In the genomic region with DNA sequence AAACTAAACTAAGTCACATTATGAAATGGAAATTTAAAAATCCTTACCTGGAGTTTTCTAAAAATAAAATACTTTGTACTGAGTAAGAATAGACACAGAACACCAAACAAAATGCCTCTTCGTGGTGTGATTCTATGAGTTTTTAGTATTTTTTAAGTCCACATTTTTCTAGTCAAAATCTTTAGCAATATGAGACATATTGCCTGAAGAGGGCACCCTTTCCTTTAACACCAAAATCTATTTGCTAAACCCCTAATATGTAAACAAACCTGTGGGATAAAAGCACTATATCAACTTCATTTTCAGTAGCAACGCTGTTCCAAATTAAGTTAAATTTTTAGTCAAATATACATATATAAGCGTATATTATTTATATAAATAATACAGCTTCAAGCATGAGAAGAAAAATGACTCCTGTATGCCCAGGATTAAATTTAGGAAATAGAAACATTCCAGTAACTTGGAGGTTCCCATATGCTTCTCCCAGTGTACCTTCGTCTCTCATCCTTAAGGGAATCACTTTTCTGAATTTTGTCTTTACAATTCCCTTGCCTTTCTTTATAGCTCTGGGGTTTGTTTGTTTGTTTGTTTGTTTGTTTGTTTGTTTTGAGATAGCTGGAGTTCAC, we compare ENCODE assay signal across 8 cellular contexts. TPM values are rescaled to one million over a fixed set of nuclear protein-coding genes. Genes with fewer than 3 reads are reported as not detected.
DNase-seq lines count a peak whose midpoint lies in the region; ATAC-seq and TF ChIP-seq lines count a peak whose summit lies in the region.

No MANE protein-coding gene starts in this region.

- H3K9ac ChIP-seq in SK-N-SH, result no peak overlapping the region

- H3K27me3 ChIP-seq in SK-N-SH (ENCODE audit: insufficient read depth) (no peaks in the 10 kb centered on the region), foreskin keratinocyte (peaks cover 2% of the 10 kb centered on the region), sigmoid colon (no peaks in the 10 kb centered on the region)

- H3K4me3 ChIP-seq in LNCaP clone FGC (ENCODE audit: low read depth, low read length), result no peak overlapping the region
- H3K4me3 ChIP-seq in SK-N-SH (ENCODE audit: low read depth in 2 of 2, low read length in 1 of 2), result no peak overlapping the region
- no peak overlapping the region for H3K4me3 ChIP-seq in sigmoid colon

- 0 out of 2 replicates have a peak overlapping the region, but pooled peaks have one; percentile 36 for H2AFZ ChIP-seq in SK-N-SH (ENCODE audit: low read depth)

- no peaks in the 10 kb centered on the region for H3K36me3 ChIP-seq in SK-N-SH (replicated peaks in 1 of 2; ENCODE audit: control insufficient read depth in 1 of 2, insufficient read depth in 2 of 2, low read length in 1 of 2)
- H3K36me3 ChIP-seq in sigmoid colon, result no peaks in the 10 kb centered on the region

- H3K4me2 ChIP-seq in SK-N-SH, result no peak overlapping the region

- ATAC-seq in foreskin keratinocyte (no peak), HG03432 (IDR thresholded peaks at IDR 0.05; ENCODE audit: unreplicated experiment) (no peak), GM21786 (IDR thresholded peaks at IDR 0.05; ENCODE audit: unreplicated experiment) (no peak)

- no peak for TF ChIP-seq POLR2A in sigmoid colon (IDR thresholded peaks at IDR 0.05)

- TF ChIP-seq CTCF in LNCaP clone FGC (IDR thresholded peaks at IDR 0.05; ENCODE audit: control insufficient read depth, extremely low read depth, insufficient read depth) (peak; percentile 55), SK-N-SH (IDR thresholded peaks at IDR 0.05) (peak; percentile 76), foreskin keratinocyte (conservative IDR thresholded peaks at IDR 0.05) (peak; percentile 78), sigmoid colon (IDR thresholded peaks at IDR 0.05) (peak; percentile 25 to 53 (median 42))

- H3F3A ChIP-seq in SK-N-SH (replicated peaks; ENCODE audit: insufficient read depth), result no peaks in the 10 kb centered on the region

- TF ChIP-seq EP300 in SK-N-SH (IDR thresholded peaks at IDR 0.05; ENCODE audit: borderline replicate concordance in 1 of 2, low read depth in 1 of 2, low read length in 1 of 2) (no peak), sigmoid colon (IDR thresholded peaks at IDR 0.05) (no peak)

- H3K9me2 ChIP-seq in SK-N-SH, result no peaks in the 10 kb centered on the region

- DNase-seq in EL (peak; percentile 53), LNCaP clone FGC (ENCODE audit: low read depth) (no peak), SK-N-SH (peak; percentile 25), foreskin keratinocyte (peak; percentile 10 to 39), sigmoid colon (no peak), NCI-H1048 (lab: John Stamatoyannopoulos, UW) (no peak)

- CTCF ChIA-PET in SK-N-SH (lab: Yijun Ruan, JAX), result interaction anchor here (0.7 to 2.1 kb wide), 20 partner anchors 9 to 312 kb away, joined by 3 to 27 read pairs (median 4); partner anchors contain the start of gene PGM2

- H3K79me2 ChIP-seq in SK-N-SH (ENCODE audit: insufficient read depth), result no peaks in the 10 kb centered on the region

- H3K27ac ChIP-seq in SK-N-SH (ENCODE audit: low read depth in 2 of 2, low read length in 1 of 2) (no peak overlapping the region), foreskin keratinocyte (no peak overlapping the region), sigmoid colon (peak overlapping the region in 3 of 4 donors; percentile 52 to 65 (median 59))

- peak; percentile 81 for TF ChIP-seq RAD21 in SK-N-SH (IDR thresholded peaks at IDR 0.05; ENCODE audit: low read length)

- WGBS in SK-N-SH (ENCODE audit: low lambda C conversion rate), result 9% methylated on average over 4 of the region's 4 CpGs
- 26 to 34% methylated on average over 4 of the region's 4 CpGs for WGBS in sigmoid colon, 2 donors

- no peaks in the 10 kb centered on the region for H3K4me1 ChIP-seq in SK-N-SH (ENCODE audit: control insufficient read depth in 1 of 2, insufficient read depth in 2 of 2, low read depth in 1 of 2, low read length in 1 of 2)
- no peaks in the 10 kb centered on the region for H3K4me1 ChIP-seq in foreskin keratinocyte
- H3K4me1 ChIP-seq in sigmoid colon, result peaks cover 0 to 18% (median 10%) of the 10 kb centered on the region in 4 donors

- no peaks in the 10 kb centered on the region for H3K9me3 ChIP-seq in SK-N-SH
- H3K9me3 ChIP-seq in sigmoid colon, result no peaks in the 10 kb centered on the region

- POLR2A ChIA-PET in SK-N-SH (lab: Yijun Ruan, JAX), result interaction anchor here (0.6 kb wide), 1 partner anchor 207 kb away, joined by 3 read pairs; no protein-coding TSS in a partner anchor

- no peaks in the 10 kb centered on the region for H4K20me1 ChIP-seq in SK-N-SH (ENCODE audit: insufficient read depth)

- intact Hi-C loops in sigmoid colon (cut with DNase I), result loop anchor here (2.0 to 10.0 kb wide), 3 partner anchors 116 to 861 kb away; partner anchors contain the start of genes KLF3 and RELL1

TF ChIP-seq in SK-N-SH, 30 proteins besides CTCF, POLR2A, EP300 and RAD21:
- TF ChIP-seq SMC3 (IDR thresholded peaks at IDR 0.05; ENCODE audit: low read depth, low read length), result peak; percentile 52
- no peak for TF ChIP-seq RXRA (IDR thresholded peaks at IDR 0.05; ENCODE audit: borderline replicate concordance, low read depth)

RNA-seq across cellular contexts. Expression of gene PGM2, which starts 23.0 kb away (rescaled TPM):
- polyA plus RNA-seq in SK-N-SH (2012; rRNA removed) (12.7 and 15.8 TPM in 2 replicates), foreskin keratinocyte (13.6 and 17.8 TPM in 2 replicates), sigmoid colon (10 to 100 TPM in 2 of 3 donors, 1 to 10 TPM in 1; 7.2 to 15.6 (median 13.9) TPM)
- 15.6 and 17.8 TPM in 2 replicates for polyA plus RNA-seq in SK-N-SH (2012; cell fraction: cytosol; rRNA removed)
- 12.4 and 19.0 TPM in 2 replicates for polyA plus RNA-seq in SK-N-SH (2012; cell fraction: nucleus; rRNA removed)
- total RNA-seq in foreskin keratinocyte (27.7 and 31.1 TPM in 2 replicates), sigmoid colon (10 to 100 TPM; 30.0 to 42.3 (median 33.8) TPM)

Comparison
In these comparisons a context has a peak if more than half of its experiments do, and no peak if none do; other contexts are left out.
1. DNase-seq: peak in EL (single experiment), SK-N-SH (single experiment) and foreskin keratinocyte (2 of 2); none in LNCaP clone FGC (single experiment), sigmoid colon (single experiment) and NCI-H1048 (single experiment).
2. H3K27ac ChIP-seq: peak in sigmoid colon (3 of 4); none in SK-N-SH (0 of 2) and foreskin keratinocyte (single experiment).
3. Peak in every context shown above with its lines, with median percentiles within 50 percentile points of each other: CTCF ChIP-seq.